ENCODE assay signal across 9 cellular contexts in the genomic region with DNA sequence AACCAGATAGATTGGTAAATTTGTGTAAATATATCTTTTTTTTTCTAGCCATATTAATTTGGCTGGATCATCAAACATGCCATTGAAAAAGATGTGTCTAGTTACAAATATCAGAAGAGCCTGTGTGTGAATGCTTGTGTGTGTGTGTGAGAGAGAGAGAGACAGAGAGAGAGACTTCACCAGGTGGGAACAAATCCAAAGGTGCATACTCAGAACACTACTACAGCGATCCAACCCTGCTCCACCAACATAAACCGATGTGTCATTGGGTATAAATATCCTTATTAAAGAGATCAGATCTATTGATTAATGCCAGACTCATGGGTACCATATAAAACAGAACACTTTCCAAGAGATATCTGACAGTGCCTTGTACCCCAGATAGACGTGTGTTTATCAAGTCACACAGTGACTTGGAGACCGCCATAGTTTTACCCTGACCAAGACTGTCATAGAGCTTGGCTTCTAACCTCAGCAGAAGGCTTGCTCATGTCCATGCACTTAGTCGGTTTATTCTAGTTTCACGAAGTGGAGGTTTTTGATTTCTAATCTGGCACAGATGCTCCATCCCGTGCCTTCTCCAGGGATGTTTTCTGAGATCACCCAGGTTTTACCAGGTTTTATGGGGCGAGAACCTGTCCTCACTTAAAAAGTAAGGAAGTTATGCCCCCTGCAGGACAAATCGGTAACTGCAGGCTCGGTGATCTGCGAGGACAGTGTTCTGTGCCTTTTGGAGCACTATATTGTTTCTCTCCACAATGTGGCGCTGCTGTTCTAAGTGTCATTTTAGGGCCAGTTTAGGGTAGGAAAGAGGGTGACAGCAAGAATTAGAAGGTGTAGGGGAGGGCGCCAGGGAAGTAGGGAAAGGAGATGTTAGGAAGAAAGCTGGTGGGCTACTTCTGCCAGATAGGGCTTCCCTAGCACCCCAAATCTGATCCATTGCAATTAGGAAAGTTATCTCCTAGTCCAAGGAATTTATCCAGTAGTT. TPM values are rescaled to one million over a fixed set of nuclear protein-coding genes. Genes with fewer than 3 reads are reported as not detected.
DNase-seq lines count a peak whose midpoint lies in the region; ATAC-seq and TF ChIP-seq lines count a peak whose summit lies in the region.
"Had no signal": no experiment of that assay in that cellular context is flagged by ENCODE, and none has a peak within 500 bp of the region (broad histone marks: within the 10 kb centered on the region; RNA-seq: fewer than 3 reads in every experiment).

No MANE protein-coding gene starts in this region.

- peaks cover 10% of the 10 kb centered on the region for H3K36me3 Mint-ChIP-seq in T-helper 1 cell treated with Interleukin-12 subunit alpha and Interleukin-12 subunit beta and Interleukin-4 antibody, amounts not matched to agents 30 μg/mL and 1 μg/mL, for 36 hours (ENCODE audit: low read depth)

- peak; percentile 68 for ATAC-seq in HG02852 (IDR thresholded peaks at IDR 0.05; ENCODE audit: unreplicated experiment)
- peak; percentile 93 for ATAC-seq in left ventricle myocardium superior
- ATAC-seq in GM18861 (IDR thresholded peaks at IDR 0.05; ENCODE audit: unreplicated experiment), result no peak

- no peaks in the 10 kb centered on the region for H3K27me3 Mint-ChIP-seq in T-helper 1 cell treated with Interleukin-12 subunit alpha and Interleukin-12 subunit beta and Interleukin-4 antibody, amounts not matched to agents 30 μg/mL and 1 μg/mL, for 36 hours (ENCODE audit: low read depth)

- DNase-seq in GM04504 (ENCODE audit: low read depth) (peak; percentile 77), NCI-H1930 (lab: John Stamatoyannopoulos, UW) (peak; percentile 78 to 85), amniotic stem cell (lab: John Stamatoyannopoulos, UW) (peak; percentile 84), left ventricle myocardium superior (peak; percentile 90), retinal pigment epithelial cell (ENCODE audit: low read depth) (peak; percentile 49)

- TF ChIP-seq CTCF in retinal pigment epithelial cell (conservative IDR thresholded peaks at IDR 0.05; ENCODE audit: low read depth, low read length), result peak; percentile 98

- intact Hi-C loops in left ventricle myocardium superior (cut with micrococcal nuclease), result loop anchor here (2.0 kb wide), 1 partner anchor 99 kb away; no protein-coding TSS in a partner anchor

- H3K4me3 ChIP-seq in retinal pigment epithelial cell (ENCODE audit: low read length), result no peak overlapping the region
- H3K4me3 ChIP-seq: skin epidermis had no signal

- H3K4me3 Mint-ChIP-seq in T-helper 1 cell treated with Interleukin-12 subunit alpha and Interleukin-12 subunit beta and Interleukin-4 antibody, amounts not matched to agents 30 μg/mL and 1 μg/mL, for 36 hours, result no peak overlapping the region

- peak overlapping the region; percentile 1 for H3K27ac Mint-ChIP-seq in T-helper 1 cell treated with Interleukin-12 subunit alpha and Interleukin-12 subunit beta and Interleukin-4 antibody, amounts not matched to agents 30 μg/mL and 1 μg/mL, for 36 hours

- H3K9me3 Mint-ChIP-seq in T-helper 1 cell treated with Interleukin-12 subunit alpha and Interleukin-12 subunit beta and Interleukin-4 antibody, amounts not matched to agents 30 μg/mL and 1 μg/mL, for 36 hours, result no peaks in the 10 kb centered on the region

- peaks cover 7% of the 10 kb centered on the region for H3K4me1 Mint-ChIP-seq in T-helper 1 cell treated with Interleukin-12 subunit alpha and Interleukin-12 subunit beta and Interleukin-4 antibody, amounts not matched to agents 30 μg/mL and 1 μg/mL, for 36 hours (ENCODE audit: low read depth)

RNA-seq across cellular contexts. Expression of a gene that starts 29.3 kb away (rescaled TPM):
- not detected for total RNA-seq in left ventricle myocardium superior
